33 cellular contexts compared by ENCODE assay signal in genomic region chr1:246351726-246352125, GRCh38.
"Had no signal": no experiment of that assay in that cellular context is flagged by ENCODE, and none has a peak within 500 bp of the region (broad histone marks: within the 10 kb centered on the region; RNA-seq: fewer than 3 reads in every experiment).

No MANE protein-coding gene starts in this region.

- H3K36me3 ChIP-seq: cardiac muscle cell, SJCRH30, WERI-Rb-1 had no signal

- H3K27ac ChIP-seq: ascending aorta, cardiac muscle cell, SJCRH30, SK-N-MC, WERI-Rb-1 had no signal

- H3K4me1 ChIP-seq: ascending aorta, SJCRH30 had no signal

- H3K4me3 ChIP-seq: ascending aorta, cardiac muscle cell, SJCRH30, SK-N-MC had no signal

- DNase-seq: activated CD4-positive, alpha-beta T cell treated with anti-CD3 and anti-CD28 coated beads for 1 hour; activated CD4-positive, alpha-beta T cell treated with anti-CD3 and anti-CD28 coated beads, Interleukin-2, amount 10 ng/mL, durations not matched to agents 24 days and 14 days; activated CD4-positive, alpha-beta T cell treated with anti-CD3 and anti-CD28 coated beads, Interleukin-2, amount 50 U/mL, for 4 hours; activated CD4-positive, CD25-positive, alpha-beta regulatory T cell; activated CD8-positive, alpha-beta T cell treated with anti-CD3 and anti-CD28 coated beads for 36 hours; activated effector memory CD4-positive, alpha-beta T cell treated with anti-CD3 and anti-CD28 coated beads, Interleukin-2, amount 50 U/mL, for 16 hours; activated naive CD4-positive, alpha-beta T cell; activated naive CD8-positive, alpha-beta T cell treated with anti-CD3 and anti-CD28 coated beads, Interleukin-2, amount 10 ng/mL, durations not matched to agents 7 days and 5 days; activated T-cell treated with anti-CD3 and anti-CD28 coated beads, Interleukin-2, amount 50 U/mL, for 1 hour; activated T-cell treated with anti-CD3 and anti-CD28 coated beads, Interleukin-2, amount 50 U/mL, for 72 hours; amygdala; Kasumi-1; KG1; MM.1S; MV-4-11; NCI-H1092; NCI-H1436 treated with DMSO at 0.1 percent for 48 hours; NCI-H1694 treated with DMSO at 0.1 percent for 48 hours; NCI-H2029; NCI-H2107; NCI-H226; NCI-H446 treated with DMSO at 0.1 percent for 48 hours; NCI-H526; NCI-H748 treated with DMSO at 0.1 percent for 48 hours; SHP77; SJCRH30; T1000; WERI-Rb-1 had no signal

- ATAC-seq: activated CD8-positive, alpha-beta T cell treated with anti-CD3 and anti-CD28 coated beads for 36 hours; activated T-cell treated with anti-CD3 and anti-CD28 coated beads, Interleukin-2, amount 50 U/mL, for 72 hours; activated T-helper 17 cell treated with anti-CD3 and anti-CD28 coated beads, Interleukin-2, amount 50 U/mL, for 72 hours; Panc1 had no signal

- H3K9me3 ChIP-seq: SJCRH30 had no signal

- H3K27me3 ChIP-seq: ascending aorta, cardiac muscle cell, SJCRH30 had no signal
